1 cellular context compared by ENCODE assay signal in genomic region chr20:290081-290831, GRCh38.
TF ChIP-seq lines count a peak whose summit lies in the region.

Gene C20orf96, minus strand, starts transcription at chr20:290750. Its CDS starts 140 bp downstream, at chr20:290610.

TF ChIP-seq in HepG2, 621 proteins besides CTCF, POLR2A, EP300 and RAD21 (continued from another document and continues in another):
- TF ChIP-seq BCLAF1 (IDR thresholded peaks at IDR 0.05) (no peak), KDM6A (CRISPR knock-in tag; IDR thresholded peaks at IDR 0.05; ENCODE audit: low read depth) (no peak), HOXD1 (CRISPR knock-in tag; IDR thresholded peaks at IDR 0.05) (0 out of 2 replicates have a peak, but pooled peaks have one; percentile 60), PBX3 (CRISPR knock-in tag; IDR thresholded peaks at IDR 0.05; ENCODE audit: borderline replicate concordance) (no peak), MATR3 (CRISPR knock-in tag; IDR thresholded peaks at IDR 0.05) (no peak), ZNF180 (CRISPR knock-in tag; IDR thresholded peaks at IDR 0.05; ENCODE audit: borderline replicate concordance, low read depth) (0 out of 2 replicates have a peak, but pooled peaks have one; percentile 26), AHDC1 (CRISPR knock-in tag; IDR thresholded peaks at IDR 0.05; ENCODE audit: borderline replicate concordance) (no peak; the same call in 1 of the 2 replicates), PAX8 (CRISPR knock-in tag; IDR thresholded peaks at IDR 0.05; ENCODE audit: borderline replicate concordance) (no peak), ZNF563 (CRISPR knock-in tag; IDR thresholded peaks at IDR 0.05) (no peak), KDM1A (CRISPR knock-in tag; IDR thresholded peaks at IDR 0.05) (no peak), FOXJ3 (CRISPR knock-in tag; IDR thresholded peaks at IDR 0.05; ENCODE audit: borderline replicate concordance) (no peak), ZBTB8A (CRISPR knock-in tag; IDR thresholded peaks at IDR 0.05; ENCODE audit: borderline replicate concordance, low read depth) (no peak), HOXA9 (CRISPR knock-in tag; IDR thresholded peaks at IDR 0.05; ENCODE audit: borderline replicate concordance) (no peak), MED8 (CRISPR knock-in tag; IDR thresholded peaks at IDR 0.05; ENCODE audit: insufficient replicate concordance) (peak; percentile 44), MED13 (CRISPR knock-in tag; IDR thresholded peaks at IDR 0.05) (no peak), PATZ1 (CRISPR knock-in tag; IDR thresholded peaks at IDR 0.05) (no peak), ZNF552 (CRISPR knock-in tag; IDR thresholded peaks at IDR 0.05; ENCODE audit: borderline replicate concordance) (peak; percentile 68; the same call in 1 of the 2 replicates), NR2F6 (IDR thresholded peaks at IDR 0.05) (no peak), NR2F6 (CRISPR knock-in tag; IDR thresholded peaks at IDR 0.05) (no peak; the same call in 1 of the 2 replicates), NRL (CRISPR knock-in tag; IDR thresholded peaks at IDR 0.05; ENCODE audit: borderline replicate concordance) (no peak), DMTF1 (CRISPR knock-in tag; IDR thresholded peaks at IDR 0.05) (no peak), KLF15 (CRISPR knock-in tag; IDR thresholded peaks at IDR 0.05; ENCODE audit: borderline replicate concordance) (0 out of 2 replicates have a peak, but pooled peaks have one; percentile 12), SPEN (CRISPR knock-in tag; IDR thresholded peaks at IDR 0.05; ENCODE audit: low read depth) (no peak; the same call in none of the 2 replicates), TRIM24 (CRISPR knock-in tag; IDR thresholded peaks at IDR 0.05) (no peak), SNAI1 (CRISPR knock-in tag; IDR thresholded peaks at IDR 0.05; ENCODE audit: borderline replicate concordance) (no peak), NFIC (IDR thresholded peaks at IDR 0.05; ENCODE audit: low read length) (no peak), KMT2A (CRISPR knock-in tag; IDR thresholded peaks at IDR 0.05) (0 out of 2 replicates have a peak, but pooled peaks have one; percentile 14), ZNF766 (CRISPR knock-in tag; IDR thresholded peaks at IDR 0.05; ENCODE audit: borderline replicate concordance) (no peak), HNRNPK (IDR thresholded peaks at IDR 0.05; ENCODE audit: low read depth, low read length, poor library complexity, severe bottlenecking) (no peak), ZBTB49 (CRISPR knock-in tag; IDR thresholded peaks at IDR 0.05; ENCODE audit: borderline replicate concordance) (peak; percentile 34; the same call in 1 of the 2 replicates), CHD4 (IDR thresholded peaks at IDR 0.05; ENCODE audit: borderline replicate concordance, low read length) (no peak), BHLHE40 (IDR thresholded peaks at IDR 0.05; ENCODE audit: low read length) (no peak), ATF5 (CRISPR knock-in tag; IDR thresholded peaks at IDR 0.05; ENCODE audit: low read depth) (no peak), ZBTB20 (CRISPR knock-in tag; IDR thresholded peaks at IDR 0.05; ENCODE audit: borderline replicate concordance, low read depth) (no peak)
- TF ChIP-seq, protein P1, sequence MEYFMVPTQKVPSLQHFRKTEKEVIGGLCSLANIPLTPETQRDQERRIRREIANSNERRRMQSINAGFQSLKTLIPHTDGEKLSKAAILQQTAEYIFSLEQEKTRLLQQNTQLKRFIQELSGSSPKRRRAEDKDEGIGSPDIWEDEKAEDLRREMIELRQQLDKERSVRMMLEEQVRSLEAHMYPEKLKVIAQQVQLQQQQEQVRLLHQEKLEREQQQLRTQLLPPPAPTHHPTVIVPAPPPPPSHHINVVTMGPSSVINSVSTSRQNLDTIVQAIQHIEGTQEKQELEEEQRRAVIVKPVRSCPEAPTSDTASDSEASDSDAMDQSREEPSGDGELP (IDR thresholded peaks at IDR 0.05; ENCODE audit: borderline replicate concordance, low read depth): peak; percentile 10; the same call in 1 of the 2 replicates
- TF ChIP-seq, protein P2, sequence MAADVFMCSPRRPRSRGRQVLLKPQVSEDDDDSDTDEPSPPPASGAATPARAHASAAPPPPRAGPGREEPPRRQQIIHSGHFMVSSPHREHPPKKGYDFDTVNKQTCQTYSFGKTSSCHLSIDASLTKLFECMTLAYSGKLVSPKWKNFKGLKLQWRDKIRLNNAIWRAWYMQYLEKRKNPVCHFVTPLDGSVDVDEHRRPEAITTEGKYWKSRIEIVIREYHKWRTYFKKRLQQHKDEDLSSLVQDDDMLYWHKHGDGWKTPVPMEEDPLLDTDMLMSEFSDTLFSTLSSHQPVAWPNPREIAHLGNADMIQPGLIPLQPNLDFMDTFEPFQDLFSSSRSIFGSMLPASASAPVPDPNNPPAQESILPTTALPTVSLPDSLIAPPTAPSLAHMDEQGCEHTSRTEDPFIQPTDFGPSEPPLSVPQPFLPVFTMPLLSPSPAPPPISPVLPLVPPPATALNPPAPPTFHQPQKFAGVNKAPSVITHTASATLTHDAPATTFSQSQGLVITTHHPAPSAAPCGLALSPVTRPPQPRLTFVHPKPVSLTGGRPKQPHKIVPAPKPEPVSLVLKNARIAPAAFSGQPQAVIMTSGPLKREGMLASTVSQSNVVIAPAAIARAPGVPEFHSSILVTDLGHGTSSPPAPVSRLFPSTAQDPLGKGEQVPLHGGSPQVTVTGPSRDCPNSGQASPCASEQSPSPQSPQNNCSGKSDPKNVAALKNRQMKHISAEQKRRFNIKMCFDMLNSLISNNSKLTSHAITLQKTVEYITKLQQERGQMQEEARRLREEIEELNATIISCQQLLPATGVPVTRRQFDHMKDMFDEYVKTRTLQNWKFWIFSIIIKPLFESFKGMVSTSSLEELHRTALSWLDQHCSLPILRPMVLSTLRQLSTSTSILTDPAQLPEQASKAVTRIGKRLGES (CRISPR knock-in tag; IDR thresholded peaks at IDR 0.05; ENCODE audit: borderline replicate concordance): no peak
